In the genomic region with DNA sequence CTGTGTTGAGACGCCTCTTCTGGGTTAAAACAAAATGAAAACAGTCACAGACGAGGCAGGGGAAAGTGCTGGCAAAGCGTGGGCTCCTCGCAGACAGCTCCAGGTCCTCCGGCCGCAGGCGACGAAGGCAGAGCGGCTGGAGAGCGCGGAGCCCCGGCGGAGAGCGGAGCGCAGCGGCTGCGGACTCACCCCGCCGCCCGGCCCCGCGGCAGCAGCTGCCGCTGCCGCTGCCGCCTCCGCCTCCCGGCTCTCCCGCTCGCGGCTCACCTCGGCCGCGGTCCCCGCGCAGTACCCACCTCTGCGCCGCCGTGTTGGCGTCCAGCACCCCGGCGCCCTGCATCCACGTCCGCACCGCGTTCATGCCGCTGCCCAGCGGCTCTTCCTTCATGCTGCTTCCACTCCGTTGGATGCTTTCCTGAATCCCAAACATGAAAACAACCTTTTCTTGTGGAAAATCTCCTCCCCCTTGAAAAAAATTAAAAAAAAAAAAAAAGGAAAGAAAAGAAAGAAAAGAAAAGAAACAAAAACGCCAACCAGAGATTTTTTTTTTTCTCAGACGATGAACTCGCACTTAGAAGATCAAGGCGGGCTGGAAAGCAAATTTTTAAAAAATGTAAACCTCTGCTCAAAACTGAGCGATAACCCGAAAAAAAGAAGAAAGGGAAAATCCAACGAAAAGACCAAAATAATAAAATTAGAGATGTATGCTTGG, we compare ENCODE assay signal across 1 cellular context.
TF ChIP-seq lines count a peak whose summit lies in the region.

No MANE protein-coding gene starts in this region.

TF ChIP-seq in K562, 482 proteins besides CTCF, POLR2A, EP300 and RAD21 (continued from another document and continues in another):
- TF ChIP-seq, protein P1, sequence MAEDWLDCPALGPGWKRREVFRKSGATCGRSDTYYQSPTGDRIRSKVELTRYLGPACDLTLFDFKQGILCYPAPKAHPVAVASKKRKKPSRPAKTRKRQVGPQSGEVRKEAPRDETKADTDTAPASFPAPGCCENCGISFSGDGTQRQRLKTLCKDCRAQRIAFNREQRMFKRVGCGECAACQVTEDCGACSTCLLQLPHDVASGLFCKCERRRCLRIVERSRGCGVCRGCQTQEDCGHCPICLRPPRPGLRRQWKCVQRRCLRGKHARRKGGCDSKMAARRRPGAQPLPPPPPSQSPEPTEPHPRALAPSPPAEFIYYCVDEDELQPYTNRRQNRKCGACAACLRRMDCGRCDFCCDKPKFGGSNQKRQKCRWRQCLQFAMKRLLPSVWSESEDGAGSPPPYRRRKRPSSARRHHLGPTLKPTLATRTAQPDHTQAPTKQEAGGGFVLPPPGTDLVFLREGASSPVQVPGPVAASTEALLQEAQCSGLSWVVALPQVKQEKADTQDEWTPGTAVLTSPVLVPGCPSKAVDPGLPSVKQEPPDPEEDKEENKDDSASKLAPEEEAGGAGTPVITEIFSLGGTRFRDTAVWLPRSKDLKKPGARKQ (CRISPR knock-in tag; IDR thresholded peaks at IDR 0.05) = no peak
- no peak for TF ChIP-seq PCBP2 (IDR thresholded peaks at IDR 0.05; ENCODE audit: low read depth, low read length, poor library complexity, severe bottlenecking)
- TF ChIP-seq, protein P2, sequence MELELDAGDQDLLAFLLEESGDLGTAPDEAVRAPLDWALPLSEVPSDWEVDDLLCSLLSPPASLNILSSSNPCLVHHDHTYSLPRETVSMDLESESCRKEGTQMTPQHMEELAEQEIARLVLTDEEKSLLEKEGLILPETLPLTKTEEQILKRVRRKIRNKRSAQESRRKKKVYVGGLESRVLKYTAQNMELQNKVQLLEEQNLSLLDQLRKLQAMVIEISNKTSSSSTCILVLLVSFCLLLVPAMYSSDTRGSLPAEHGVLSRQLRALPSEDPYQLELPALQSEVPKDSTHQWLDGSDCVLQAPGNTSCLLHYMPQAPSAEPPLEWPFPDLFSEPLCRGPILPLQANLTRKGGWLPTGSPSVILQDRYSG (tag; conservative IDR thresholded peaks at IDR 0.05; ENCODE audit: low read depth) = no peak
- TF ChIP-seq, protein P3, sequence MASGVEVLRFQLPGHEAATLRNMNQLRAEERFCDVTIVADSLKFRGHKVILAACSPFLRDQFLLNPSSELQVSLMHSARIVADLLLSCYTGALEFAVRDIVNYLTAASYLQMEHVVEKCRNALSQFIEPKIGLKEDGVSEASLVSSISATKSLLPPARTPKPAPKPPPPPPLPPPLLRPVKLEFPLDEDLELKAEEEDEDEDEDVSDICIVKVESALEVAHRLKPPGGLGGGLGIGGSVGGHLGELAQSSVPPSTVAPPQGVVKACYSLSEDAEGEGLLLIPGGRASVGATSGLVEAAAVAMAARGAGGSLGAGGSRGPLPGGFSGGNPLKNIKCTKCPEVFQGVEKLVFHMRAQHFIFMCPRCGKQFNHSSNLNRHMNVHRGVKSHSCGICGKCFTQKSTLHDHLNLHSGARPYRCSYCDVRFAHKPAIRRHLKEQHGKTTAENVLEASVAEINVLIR (CRISPR knock-in tag; IDR thresholded peaks at IDR 0.05) = no peak
- TF ChIP-seq SMARCE1 (IDR thresholded peaks at IDR 0.05) = no peak
- no peak for TF ChIP-seq ZNF274 (IDR thresholded peaks at IDR 0.05; ENCODE audit: borderline replicate concordance, low read depth, low read length)
- TF ChIP-seq ARHGAP35 (IDR thresholded peaks at IDR 0.05; ENCODE audit: partially characterized antibody) = no peak
- no peak for TF ChIP-seq GABPB1 (CRISPR knock-in tag; IDR thresholded peaks at IDR 0.05)
- TF ChIP-seq ZNF239 (CRISPR knock-in tag; IDR thresholded peaks at IDR 0.05) = no peak
- no peak for TF ChIP-seq U2AF1 (optimal IDR thresholded peaks at IDR 0.05; ENCODE audit: low read depth, low read length)
- no peak for TF ChIP-seq MYNN (IDR thresholded peaks at IDR 0.05)
- TF ChIP-seq MYNN (CRISPR knock-in tag; IDR thresholded peaks at IDR 0.05) = no peak
- TF ChIP-seq, protein P4, sequence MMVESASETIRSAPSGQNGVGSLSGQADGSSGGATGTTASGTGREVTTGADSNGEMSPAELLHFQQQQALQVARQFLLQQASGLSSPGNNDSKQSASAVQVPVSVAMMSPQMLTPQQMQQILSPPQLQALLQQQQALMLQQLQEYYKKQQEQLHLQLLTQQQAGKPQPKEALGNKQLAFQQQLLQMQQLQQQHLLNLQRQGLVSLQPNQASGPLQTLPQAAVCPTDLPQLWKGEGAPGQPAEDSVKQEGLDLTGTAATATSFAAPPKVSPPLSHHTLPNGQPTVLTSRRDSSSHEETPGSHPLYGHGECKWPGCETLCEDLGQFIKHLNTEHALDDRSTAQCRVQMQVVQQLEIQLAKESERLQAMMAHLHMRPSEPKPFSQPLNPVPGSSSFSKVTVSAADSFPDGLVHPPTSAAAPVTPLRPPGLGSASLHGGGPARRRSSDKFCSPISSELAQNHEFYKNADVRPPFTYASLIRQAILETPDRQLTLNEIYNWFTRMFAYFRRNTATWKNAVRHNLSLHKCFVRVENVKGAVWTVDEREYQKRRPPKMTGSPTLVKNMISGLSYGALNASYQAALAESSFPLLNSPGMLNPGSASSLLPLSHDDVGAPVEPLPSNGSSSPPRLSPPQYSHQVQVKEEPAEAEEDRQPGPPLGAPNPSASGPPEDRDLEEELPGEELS (CRISPR knock-in tag; IDR thresholded peaks at IDR 0.05; ENCODE audit: borderline replicate concordance) = no peak
- TF ChIP-seq CBFA2T2 (conservative IDR thresholded peaks at IDR 0.05) = no peak
- no peak for TF ChIP-seq TCF7 (IDR thresholded peaks at IDR 0.05; ENCODE audit: borderline replicate concordance)
- no peak for TF ChIP-seq RFX7 (CRISPR knock-in tag; IDR thresholded peaks at IDR 0.05)
- TF ChIP-seq, protein P5, sequence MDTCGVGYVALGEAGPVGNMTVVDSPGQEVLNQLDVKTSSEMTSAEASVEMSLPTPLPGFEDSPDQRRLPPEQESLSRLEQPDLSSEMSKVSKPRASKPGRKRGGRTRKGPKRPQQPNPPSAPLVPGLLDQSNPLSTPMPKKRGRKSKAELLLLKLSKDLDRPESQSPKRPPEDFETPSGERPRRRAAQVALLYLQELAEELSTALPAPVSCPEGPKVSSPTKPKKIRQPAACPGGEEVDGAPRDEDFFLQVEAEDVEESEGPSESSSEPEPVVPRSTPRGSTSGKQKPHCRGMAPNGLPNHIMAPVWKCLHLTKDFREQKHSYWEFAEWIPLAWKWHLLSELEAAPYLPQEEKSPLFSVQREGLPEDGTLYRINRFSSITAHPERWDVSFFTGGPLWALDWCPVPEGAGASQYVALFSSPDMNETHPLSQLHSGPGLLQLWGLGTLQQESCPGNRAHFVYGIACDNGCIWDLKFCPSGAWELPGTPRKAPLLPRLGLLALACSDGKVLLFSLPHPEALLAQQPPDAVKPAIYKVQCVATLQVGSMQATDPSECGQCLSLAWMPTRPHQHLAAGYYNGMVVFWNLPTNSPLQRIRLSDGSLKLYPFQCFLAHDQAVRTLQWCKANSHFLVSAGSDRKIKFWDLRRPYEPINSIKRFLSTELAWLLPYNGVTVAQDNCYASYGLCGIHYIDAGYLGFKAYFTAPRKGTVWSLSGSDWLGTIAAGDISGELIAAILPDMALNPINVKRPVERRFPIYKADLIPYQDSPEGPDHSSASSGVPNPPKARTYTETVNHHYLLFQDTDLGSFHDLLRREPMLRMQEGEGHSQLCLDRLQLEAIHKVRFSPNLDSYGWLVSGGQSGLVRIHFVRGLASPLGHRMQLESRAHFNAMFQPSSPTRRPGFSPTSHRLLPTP (IDR thresholded peaks at IDR 0.05; ENCODE audit: borderline replicate concordance, extremely low read depth, insufficient read length) = no peak
- peak; percentile 68 for TF ChIP-seq CXXC5 (CRISPR knock-in tag; IDR thresholded peaks at IDR 0.05)
- no peak for TF ChIP-seq ZNF174 (CRISPR knock-in tag; IDR thresholded peaks at IDR 0.05)
- peak; percentile 67; the same call in 1 of the 2 replicates for TF ChIP-seq ZBTB7A (IDR thresholded peaks at IDR 0.05; ENCODE audit: borderline replicate concordance, control insufficient read depth, low read depth, low read length)
- TF ChIP-seq, protein P6, sequence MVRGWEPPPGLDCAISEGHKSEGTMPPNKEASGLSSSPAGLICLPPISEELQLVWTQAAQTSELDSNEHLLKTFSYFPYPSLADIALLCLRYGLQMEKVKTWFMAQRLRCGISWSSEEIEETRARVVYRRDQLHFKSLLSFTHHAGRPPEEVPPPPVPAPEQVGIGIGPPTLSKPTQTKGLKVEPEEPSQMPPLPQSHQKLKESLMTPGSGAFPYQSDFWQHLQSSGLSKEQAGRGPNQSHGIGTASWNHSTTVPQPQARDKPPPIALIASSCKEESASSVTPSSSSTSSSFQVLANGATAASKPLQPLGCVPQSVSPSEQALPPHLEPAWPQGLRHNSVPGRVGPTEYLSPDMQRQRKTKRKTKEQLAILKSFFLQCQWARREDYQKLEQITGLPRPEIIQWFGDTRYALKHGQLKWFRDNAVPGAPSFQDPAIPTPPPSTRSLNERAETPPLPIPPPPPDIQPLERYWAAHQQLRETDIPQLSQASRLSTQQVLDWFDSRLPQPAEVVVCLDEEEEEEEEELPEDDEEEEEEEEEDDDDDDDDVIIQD (CRISPR knock-in tag; IDR thresholded peaks at IDR 0.05) = no peak
- no peak for TF ChIP-seq NR2C1 (IDR thresholded peaks at IDR 0.05)
- no peak for TF ChIP-seq NR2C1 (tag; IDR thresholded peaks at IDR 0.05)
- TF ChIP-seq SPI1 (IDR thresholded peaks at IDR 0.05; ENCODE audit: borderline replicate concordance, low read depth, low read length) = no peak
- TF ChIP-seq ZNF282 (CRISPR knock-in tag; IDR thresholded peaks at IDR 0.05) = no peak
- TF ChIP-seq, protein P7, sequence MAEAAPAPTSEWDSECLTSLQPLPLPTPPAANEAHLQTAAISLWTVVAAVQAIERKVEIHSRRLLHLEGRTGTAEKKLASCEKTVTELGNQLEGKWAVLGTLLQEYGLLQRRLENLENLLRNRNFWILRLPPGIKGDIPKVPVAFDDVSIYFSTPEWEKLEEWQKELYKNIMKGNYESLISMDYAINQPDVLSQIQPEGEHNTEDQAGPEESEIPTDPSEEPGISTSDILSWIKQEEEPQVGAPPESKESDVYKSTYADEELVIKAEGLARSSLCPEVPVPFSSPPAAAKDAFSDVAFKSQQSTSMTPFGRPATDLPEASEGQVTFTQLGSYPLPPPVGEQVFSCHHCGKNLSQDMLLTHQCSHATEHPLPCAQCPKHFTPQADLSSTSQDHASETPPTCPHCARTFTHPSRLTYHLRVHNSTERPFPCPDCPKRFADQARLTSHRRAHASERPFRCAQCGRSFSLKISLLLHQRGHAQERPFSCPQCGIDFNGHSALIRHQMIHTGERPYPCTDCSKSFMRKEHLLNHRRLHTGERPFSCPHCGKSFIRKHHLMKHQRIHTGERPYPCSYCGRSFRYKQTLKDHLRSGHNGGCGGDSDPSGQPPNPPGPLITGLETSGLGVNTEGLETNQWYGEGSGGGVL (CRISPR knock-in tag; IDR thresholded peaks at IDR 0.05) = no peak
- TF ChIP-seq, protein P8, sequence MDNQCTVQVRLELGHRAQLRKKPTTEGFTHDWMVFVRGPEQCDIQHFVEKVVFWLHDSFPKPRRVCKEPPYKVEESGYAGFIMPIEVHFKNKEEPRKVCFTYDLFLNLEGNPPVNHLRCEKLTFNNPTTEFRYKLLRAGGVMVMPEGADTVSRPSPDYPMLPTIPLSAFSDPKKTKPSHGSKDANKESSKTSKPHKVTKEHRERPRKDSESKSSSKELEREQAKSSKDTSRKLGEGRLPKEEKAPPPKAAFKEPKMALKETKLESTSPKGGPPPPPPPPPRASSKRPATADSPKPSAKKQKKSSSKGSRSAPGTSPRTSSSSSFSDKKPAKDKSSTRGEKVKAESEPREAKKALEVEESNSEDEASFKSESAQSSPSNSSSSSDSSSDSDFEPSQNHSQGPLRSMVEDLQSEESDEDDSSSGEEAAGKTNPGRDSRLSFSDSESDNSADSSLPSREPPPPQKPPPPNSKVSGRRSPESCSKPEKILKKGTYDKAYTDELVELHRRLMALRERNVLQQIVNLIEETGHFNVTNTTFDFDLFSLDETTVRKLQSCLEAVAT (IDR thresholded peaks at IDR 0.05) = no peak
- TF ChIP-seq, protein P9, sequence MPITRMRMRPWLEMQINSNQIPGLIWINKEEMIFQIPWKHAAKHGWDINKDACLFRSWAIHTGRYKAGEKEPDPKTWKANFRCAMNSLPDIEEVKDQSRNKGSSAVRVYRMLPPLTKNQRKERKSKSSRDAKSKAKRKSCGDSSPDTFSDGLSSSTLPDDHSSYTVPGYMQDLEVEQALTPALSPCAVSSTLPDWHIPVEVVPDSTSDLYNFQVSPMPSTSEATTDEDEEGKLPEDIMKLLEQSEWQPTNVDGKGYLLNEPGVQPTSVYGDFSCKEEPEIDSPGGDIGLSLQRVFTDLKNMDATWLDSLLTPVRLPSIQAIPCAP (CRISPR knock-in tag; IDR thresholded peaks at IDR 0.05; ENCODE audit: borderline replicate concordance) = no peak
- no peak for TF ChIP-seq IFI16 (CRISPR knock-in tag; IDR thresholded peaks at IDR 0.05)
- no peak for TF ChIP-seq ZNF57 (CRISPR knock-in tag; IDR thresholded peaks at IDR 0.05)
- TF ChIP-seq ZNF778 (CRISPR knock-in tag; IDR thresholded peaks at IDR 0.05) = no peak
- TF ChIP-seq, protein P10, sequence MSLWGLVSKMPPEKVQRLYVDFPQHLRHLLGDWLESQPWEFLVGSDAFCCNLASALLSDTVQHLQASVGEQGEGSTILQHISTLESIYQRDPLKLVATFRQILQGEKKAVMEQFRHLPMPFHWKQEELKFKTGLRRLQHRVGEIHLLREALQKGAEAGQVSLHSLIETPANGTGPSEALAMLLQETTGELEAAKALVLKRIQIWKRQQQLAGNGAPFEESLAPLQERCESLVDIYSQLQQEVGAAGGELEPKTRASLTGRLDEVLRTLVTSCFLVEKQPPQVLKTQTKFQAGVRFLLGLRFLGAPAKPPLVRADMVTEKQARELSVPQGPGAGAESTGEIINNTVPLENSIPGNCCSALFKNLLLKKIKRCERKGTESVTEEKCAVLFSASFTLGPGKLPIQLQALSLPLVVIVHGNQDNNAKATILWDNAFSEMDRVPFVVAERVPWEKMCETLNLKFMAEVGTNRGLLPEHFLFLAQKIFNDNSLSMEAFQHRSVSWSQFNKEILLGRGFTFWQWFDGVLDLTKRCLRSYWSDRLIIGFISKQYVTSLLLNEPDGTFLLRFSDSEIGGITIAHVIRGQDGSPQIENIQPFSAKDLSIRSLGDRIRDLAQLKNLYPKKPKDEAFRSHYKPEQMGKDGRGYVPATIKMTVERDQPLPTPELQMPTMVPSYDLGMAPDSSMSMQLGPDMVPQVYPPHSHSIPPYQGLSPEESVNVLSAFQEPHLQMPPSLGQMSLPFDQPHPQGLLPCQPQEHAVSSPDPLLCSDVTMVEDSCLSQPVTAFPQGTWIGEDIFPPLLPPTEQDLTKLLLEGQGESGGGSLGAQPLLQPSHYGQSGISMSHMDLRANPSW (CRISPR knock-in tag; IDR thresholded peaks at IDR 0.05) = no peak
- TF ChIP-seq, protein P11, sequence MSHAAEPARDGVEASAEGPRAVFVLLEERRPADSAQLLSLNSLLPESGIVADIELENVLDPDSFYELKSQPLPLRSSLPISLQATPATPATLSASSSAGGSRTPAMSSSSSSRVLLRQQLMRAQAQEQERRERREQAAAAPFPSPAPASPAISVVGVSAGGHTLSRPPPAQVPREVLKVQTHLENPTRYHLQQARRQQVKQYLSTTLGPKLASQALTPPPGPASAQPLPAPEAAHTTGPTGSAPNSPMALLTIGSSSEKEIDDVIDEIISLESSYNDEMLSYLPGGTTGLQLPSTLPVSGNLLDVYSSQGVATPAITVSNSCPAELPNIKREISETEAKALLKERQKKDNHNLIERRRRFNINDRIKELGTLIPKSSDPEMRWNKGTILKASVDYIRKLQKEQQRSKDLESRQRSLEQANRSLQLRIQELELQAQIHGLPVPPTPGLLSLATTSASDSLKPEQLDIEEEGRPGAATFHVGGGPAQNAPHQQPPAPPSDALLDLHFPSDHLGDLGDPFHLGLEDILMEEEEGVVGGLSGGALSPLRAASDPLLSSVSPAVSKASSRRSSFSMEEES (CRISPR knock-in tag; IDR thresholded peaks at IDR 0.05) = no peak
- no peak for TF ChIP-seq CAMTA2 (CRISPR knock-in tag; conservative IDR thresholded peaks at IDR 0.05)
- TF ChIP-seq SMARCA5 (IDR thresholded peaks at IDR 0.05) = no peak
- TF ChIP-seq RBM39 (optimal IDR thresholded peaks at IDR 0.05; ENCODE audit: low read depth, low read length) = peak; percentile 23
- no peak for TF ChIP-seq TRIM24 (IDR thresholded peaks at IDR 0.05)
- TF ChIP-seq JUND (IDR thresholded peaks at IDR 0.05; ENCODE audit: borderline replicate concordance, low read depth, low read length) = no peak
- no peak for TF ChIP-seq JUND (tag; IDR thresholded peaks at IDR 0.05; ENCODE audit: borderline replicate concordance, low read depth, low read length)
